Comparison of ENCODE assay signal across 2 cellular contexts in the genomic region with DNA sequence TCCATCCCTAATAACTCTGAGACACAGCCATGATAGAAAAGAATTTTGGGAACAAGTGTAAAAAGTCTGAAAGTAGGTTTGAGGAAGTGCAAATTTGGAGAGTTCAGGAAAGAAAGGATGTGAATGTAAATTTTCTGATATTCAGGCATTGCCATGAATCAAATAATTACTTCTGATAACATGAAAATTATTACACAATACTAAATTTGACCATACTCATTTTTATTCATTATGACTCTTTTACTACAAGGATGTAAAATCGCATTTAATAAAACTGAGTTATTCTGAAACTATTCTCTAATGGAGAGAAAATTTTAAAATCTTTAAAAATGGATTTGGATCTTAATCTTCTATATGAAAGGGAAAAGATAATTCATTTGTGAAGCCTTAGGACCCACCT.
TF ChIP-seq lines count a peak whose summit lies in the region.

No MANE protein-coding gene starts in this region.

TF ChIP-seq in HepG2, 621 proteins besides CTCF, POLR2A, EP300 and RAD21:
- TF ChIP-seq ZSCAN20 (CRISPR knock-in tag; IDR thresholded peaks at IDR 0.05; ENCODE audit: borderline replicate concordance) (no peak), CEBPB (IDR thresholded peaks at IDR 0.05; ENCODE audit: borderline replicate concordance, low read depth, low read length) (peak; percentile 21; the same call in 1 of the 2 replicates)

TF ChIP-seq in IMR-90, 13 proteins besides CTCF, POLR2A, EP300 and RAD21:
- TF ChIP-seq CEBPB (IDR thresholded peaks at IDR 0.05; ENCODE audit: low read depth, low read length) (peak; percentile 52), MAZ (IDR thresholded peaks at IDR 0.05; ENCODE audit: borderline replicate concordance, low read depth, low read length) (no peak)
